24 cellular contexts compared by ENCODE assay signal in genomic region chr7:37297546-37297945, GRCh38.
A peak's percentile ranks its signal among the peaks of the same experiment; 100 is the strongest.
DNase-seq lines count a peak whose midpoint lies in the region; ATAC-seq and TF ChIP-seq lines count a peak whose summit lies in the region.
"Had no signal": no experiment of that assay in that cellular context is flagged by ENCODE, and none has a peak within 500 bp of the region (broad histone marks: within the 10 kb centered on the region; RNA-seq: fewer than 3 reads in every experiment).

No MANE protein-coding gene starts in this region.

- H3K27ac ChIP-seq in heart right ventricle (peak overlapping the region in 3 of 10 donors; percentile 3 to 60 (median 50)), left lung (peak overlapping the region in 1 of 2 donors; percentile 13)
- H3K27ac ChIP-seq: BLaER1, brain microvascular endothelial cell, foreskin keratinocyte, SJCRH30 had no signal

- peaks cover 0 to 10% (median 6%) of the 10 kb centered on the region in 9 donors for H3K4me1 ChIP-seq in heart right ventricle
- peaks cover 0 to 18% of the 10 kb centered on the region in 2 donors for H3K4me1 ChIP-seq in left lung
- H3K4me1 ChIP-seq: BLaER1, foreskin keratinocyte, SJCRH30 had no signal

- ATAC-seq in heart right ventricle (peak in 6 of 8 donors; percentile 50 to 80 (median 66)), left ventricle myocardium superior (no peak), left lung (peak; percentile 37), GM21447 (IDR thresholded peaks at IDR 0.05; ENCODE audit: unreplicated experiment) (no peak)
- ATAC-seq: foreskin keratinocyte; natural killer cell treated with Interleukin-12 subunit alpha and Interleukin-12 subunit beta and Interleukin-15 and Interleukin-18, amount 100 ng/mL, for 72 hours had no signal

- intact Hi-C loops in heart right ventricle (cut with DNase I) = no loop called here
- intact Hi-C loops in left ventricle myocardium superior (cut with micrococcal nuclease) = no loop called here
- intact Hi-C loops in left lung (cut with DNase I) = no loop called here

- H3K9me3 ChIP-seq in heart right ventricle (peaks cover 0 to 4% (median 0%) of the 10 kb centered on the region in 11 donors), left lung (no peaks in the 10 kb centered on the region)
- H3K9me3 ChIP-seq: MG63, transverse colon had no signal

- H3K27me3 ChIP-seq in heart right ventricle (peaks cover 0 to 4% (median 0%) of the 10 kb centered on the region in 7 donors), left lung (no peaks in the 10 kb centered on the region)
- H3K27me3 ChIP-seq: BLaER1, brain microvascular endothelial cell, foreskin keratinocyte, MG63, SJCRH30, transverse colon had no signal

- H3K4me3 ChIP-seq in heart right ventricle (no peak overlapping the region), left lung (no peak overlapping the region)
- H3K4me3 ChIP-seq: BLaER1, MG63, SJCRH30, transverse colon had no signal

- TF ChIP-seq CTCF in heart right ventricle (IDR thresholded peaks at IDR 0.05) (no peak), left lung (IDR thresholded peaks at IDR 0.05) (no peak)

- H3K36me3 ChIP-seq in heart right ventricle (peaks cover 0 to 7% (median 0%) of the 10 kb centered on the region in 9 donors), left lung (peaks cover 0 to 5% of the 10 kb centered on the region in 2 donors)
- H3K36me3 ChIP-seq: brain microvascular endothelial cell, MG63, transverse colon had no signal

- DNase-seq in heart right ventricle (no peak), left ventricle myocardium superior (no peak), dermis blood vessel endothelial cell (peak; percentile 71), left lung (no peak), KG1 (lab: John Stamatoyannopoulos, UW) (no peak)
- no peak for DNase-seq in stimulated activated CD4-positive, alpha-beta T cell treated with anti-CD3 and anti-CD28 coated beads, Interleukin-4, amount 100 ng/mL, for 1 hour
- DNase-seq: activated CD4-positive, alpha-beta T cell treated with anti-CD3 and anti-CD28 coated beads, Interleukin-2, amount 50 U/mL, for 48 hours; activated CD4-positive, CD25-positive, alpha-beta regulatory T cell; activated gamma-delta T cell; activated T-cell treated with anti-CD3 and anti-CD28 coated beads for 4 hours; brain microvascular endothelial cell; effector CD8-positive, alpha-beta T cell; foreskin keratinocyte; hippocampal formation; MG63; NCI-H1105 treated with DMSO at 0.1 percent for 48 hours; NCI-H2029; NCI-H2227 treated with DMSO at 0.1 percent for 48 hours; SJCRH30; T-helper 1 cell; transverse colon had no signal

Comparison
In these comparisons a context has a peak if more than half of its experiments do, and no peak if none do; other contexts are left out.
1. ATAC-seq: peak in heart right ventricle (6 of 8) and left lung (single experiment); none in left ventricle myocardium superior (single experiment) and GM21447 (single experiment).